Comparison of ENCODE assay signal across 9 cellular contexts in genomic region chr16:9225527-9226316, GRCh38.
DNase-seq lines count a peak whose midpoint lies in the region; ATAC-seq and TF ChIP-seq lines count a peak whose summit lies in the region.
"Had no signal": no experiment of that assay in that cellular context is flagged by ENCODE, and none has a peak within 500 bp of the region (broad histone marks: within the 10 kb centered on the region; RNA-seq: fewer than 3 reads in every experiment).

No MANE protein-coding gene starts in this region.

- no peaks in the 10 kb centered on the region for H3K27me3 ChIP-seq in colonic mucosa
- no peaks in the 10 kb centered on the region for H3K27me3 ChIP-seq in vagina

- no peak for TF ChIP-seq POLR2A in vagina (IDR thresholded peaks at IDR 0.05)

- no peak overlapping the region for H3K9ac ChIP-seq in colonic mucosa (ENCODE audit: low read depth in 2 of 2, low read length in 2 of 2)

- TF ChIP-seq CTCF in LNCaP clone FGC (IDR thresholded peaks at IDR 0.05; ENCODE audit: control insufficient read depth, extremely low read depth, insufficient read depth) (0 out of 2 replicates have a peak, but pooled peaks have one; percentile 11), colonic mucosa (IDR thresholded peaks at IDR 0.05) (peak; percentile 17), vagina (IDR thresholded peaks at IDR 0.05) (no peak)

- intact Hi-C loops in colonic mucosa (cut with DNase I) (no loop called here), vagina (cut with DNase I) (no loop called here)

- H3K27ac ChIP-seq in colonic mucosa = no peak overlapping the region
- H3K27ac ChIP-seq in vagina = no peak overlapping the region

- H3K36me3 ChIP-seq in colonic mucosa (no peaks in the 10 kb centered on the region), vagina (no peaks in the 10 kb centered on the region)

- ATAC-seq in activated CD4-positive, CD25-positive, alpha-beta regulatory T cell treated with anti-CD3 and anti-CD28 coated beads, Interleukin-2, amount 50 U/mL, for 24 hours = no peak

- DNase-seq in NCI-H748 (lab: John Stamatoyannopoulos, UW; ENCODE audit: unreplicated experiment) (peak; percentile 2), NCI-H748 treated with DMSO at 0.1 percent for 48 hours (lab: John Stamatoyannopoulos, UW) (no peak), LNCaP clone FGC (ENCODE audit: low read depth) (no peak), colonic mucosa (no peak), putamen (ENCODE audit: low spot score) (peak; percentile 58), vagina (ENCODE audit: extremely low spot score in 2 of 2) (no peak)
- no peak for DNase-seq in effector CD4-positive, alpha-beta T cell
- DNase-seq: NCI-H1105 treated with DMSO at 0.1 percent for 48 hours had no signal

- H3K4me3 ChIP-seq in LNCaP clone FGC (ENCODE audit: low read depth, low read length) (no peak overlapping the region), colonic mucosa (no peak overlapping the region), vagina (no peak overlapping the region)

- H3K9me3 ChIP-seq in colonic mucosa (no peaks in the 10 kb centered on the region), vagina (no peaks in the 10 kb centered on the region)

- H3K4me1 ChIP-seq in colonic mucosa = no peaks in the 10 kb centered on the region
- no peaks in the 10 kb centered on the region for H3K4me1 ChIP-seq in vagina

Comparison
In these comparisons a context has a peak if more than half of its experiments do, and no peak if none do; other contexts are left out.
1. DNase-seq: peak in NCI-H748 (single experiment) and putamen (single experiment); none in NCI-H748 treated with DMSO at 0.1 percent for 48 hours (single experiment), LNCaP clone FGC (single experiment), colonic mucosa (single experiment), effector CD4-positive, alpha-beta T cell (single experiment) and vagina (0 of 2).
2. CTCF ChIP-seq: peak in LNCaP clone FGC (single experiment) and colonic mucosa (single experiment); none in vagina (0 of 3).